ENCODE assay signal across 8 cellular contexts in the genomic region with DNA sequence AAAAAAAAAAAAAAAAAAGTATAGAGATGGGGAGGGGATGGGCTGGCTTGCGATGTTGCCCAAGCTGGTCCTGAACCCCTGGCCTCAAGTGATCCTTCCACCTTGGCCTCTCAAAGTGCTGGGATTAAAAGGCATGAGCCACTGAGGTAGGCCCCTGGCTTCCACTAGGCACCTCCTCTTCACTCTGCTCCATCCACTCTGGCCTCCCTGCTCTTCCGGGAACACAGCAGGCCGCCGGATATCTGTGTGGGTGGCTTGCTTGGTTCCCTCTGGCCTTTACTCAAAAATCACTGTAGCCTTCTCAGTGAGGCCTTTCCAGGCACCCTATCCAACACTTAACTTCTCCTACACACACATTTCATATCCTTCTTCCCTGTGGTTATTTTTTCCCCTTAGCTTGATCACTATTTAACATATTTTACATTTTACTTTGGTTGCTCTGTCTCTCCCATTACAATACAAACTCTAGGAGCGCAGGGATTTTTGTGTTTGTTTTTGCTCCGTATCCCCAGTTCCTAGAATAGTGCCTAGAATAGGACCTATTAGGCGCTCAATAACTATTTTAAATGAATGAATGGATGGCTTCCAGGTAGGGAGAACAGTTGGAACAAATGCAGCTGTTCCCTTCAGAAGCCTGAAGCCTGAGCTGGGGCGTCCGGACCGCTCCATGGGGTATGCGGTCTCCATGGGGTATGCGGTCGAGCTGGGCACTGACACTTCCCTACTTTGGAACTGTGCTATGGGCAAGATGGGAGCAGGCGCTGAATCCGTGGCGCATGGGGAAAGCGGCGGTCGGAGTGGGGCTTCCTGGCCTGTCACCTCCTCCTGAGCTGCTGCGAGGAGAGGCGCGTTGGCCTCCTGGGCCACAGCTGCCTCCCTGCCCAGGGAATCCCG. TPM values are rescaled to one million over a fixed set of nuclear protein-coding genes. Genes with fewer than 3 reads are reported as not detected.
DNase-seq lines count a peak whose midpoint lies in the region; ATAC-seq and TF ChIP-seq lines count a peak whose summit lies in the region.

No MANE protein-coding gene starts in this region.

- H3K4me3 Mint-ChIP-seq in CD8-positive, alpha-beta memory T cell, result peak overlapping the region; percentile 88 to 94 (median 92)
- H3K4me3 Mint-ChIP-seq in stimulated activated naive CD8-positive, alpha-beta T cell treated with anti-CD3 and anti-CD28 coated beads, Interleukin-15, amount 100 ng/mL, for 72 hours, result peak overlapping the region; percentile 87 to 97

- no peak for DNase-seq in CD8-positive, alpha-beta memory T cell
- DNase-seq in adrenal gland (peak in 1 of 7 donors; percentile 25), kidney glomerular epithelial cell (lab: John Stamatoyannopoulos, UW) (no peak), NCI-H2029 (lab: John Stamatoyannopoulos, UW) (no peak)
- DNase-seq in stimulated activated naive CD8-positive, alpha-beta T cell treated with anti-CD3 and anti-CD28 coated beads, Interleukin-15, amount 100 ng/mL, for 72 hours, result no peak

- no peak for TF ChIP-seq POLR2A in adrenal gland (IDR thresholded peaks at IDR 0.05)

- CTCF ChIA-PET in CD8-positive, alpha-beta memory T cell (lab: Charles Lee), result interaction anchor here (1.6 to 4.2 kb wide), 5 partner anchors 11 to 44 kb away, joined by 8 to 19 read pairs (median 17); no protein-coding TSS in a partner anchor

- H3K4me3 ChIP-seq in CD8-positive, alpha-beta memory T cell (ENCODE audit: low read length), result peak overlapping the region; percentile 56
- H3K4me3 ChIP-seq in adrenal gland, result peak overlapping the region in 2 of 4 donors; percentile 40 to 66
- H3K4me3 ChIP-seq in iPS-20b (ENCODE audit: low read length), result peak overlapping the region; percentile 85

- H3K4me1 Mint-ChIP-seq in CD8-positive, alpha-beta memory T cell, result peaks cover 12 to 20% (median 13%) of the 10 kb centered on the region in 3 donors
- H3K4me1 Mint-ChIP-seq in stimulated activated naive CD8-positive, alpha-beta T cell treated with anti-CD3 and anti-CD28 coated beads, Interleukin-15, amount 100 ng/mL, for 72 hours, result peaks cover 32% of the 10 kb centered on the region

- TF ChIP-seq CTCF in adrenal gland (IDR thresholded peaks at IDR 0.05), result peak in 3 of 6 experiments; percentile 10 to 44 (median 33)

- peak; percentile 5 for ATAC-seq in HG03064 (IDR thresholded peaks at IDR 0.05; ENCODE audit: low read depth, unreplicated experiment)
- no peak for ATAC-seq in stimulated activated naive CD8-positive, alpha-beta T cell treated with anti-CD3 and anti-CD28 coated beads, Interleukin-15, amount 100 ng/mL, for 72 hours
- no peak for ATAC-seq in GM21619 (IDR thresholded peaks at IDR 0.05; ENCODE audit: unreplicated experiment)

- 19 to 28% (median 24%) methylated on average over 13 to 23 of the region's 23 CpGs for WGBS in adrenal gland, 4 donors

- no peaks in the 10 kb centered on the region for H3K27me3 ChIP-seq in CD8-positive, alpha-beta memory T cell (ENCODE audit: insufficient read depth, low read length, poor library complexity, severe bottlenecking)
- H3K27me3 ChIP-seq in adrenal gland (no peaks in the 10 kb centered on the region), iPS-20b (ENCODE audit: insufficient read depth, low read length) (peaks cover 23% of the 10 kb centered on the region)

- H3K36me3 Mint-ChIP-seq in CD8-positive, alpha-beta memory T cell, result peaks cover 0 to 2% (median 0%) of the 10 kb centered on the region in 3 donors

- H3K9me3 ChIP-seq in CD8-positive, alpha-beta memory T cell (ENCODE audit: low read length), result no peaks in the 10 kb centered on the region
- no peaks in the 10 kb centered on the region for H3K9me3 ChIP-seq in adrenal gland (replicated peaks in 1 of 3)
- H3K9me3 ChIP-seq in iPS-20b (ENCODE audit: insufficient read depth, low read depth, low read length), result no peaks in the 10 kb centered on the region

- no peaks in the 10 kb centered on the region for H3K9me3 Mint-ChIP-seq in CD8-positive, alpha-beta memory T cell
- no peaks in the 10 kb centered on the region for H3K9me3 Mint-ChIP-seq in stimulated activated naive CD8-positive, alpha-beta T cell treated with anti-CD3 and anti-CD28 coated beads, Interleukin-15, amount 100 ng/mL, for 72 hours

- H3K4me1 ChIP-seq in CD8-positive, alpha-beta memory T cell (ENCODE audit: insufficient read depth, low read length), result peaks cover 10% of the 10 kb centered on the region
- H3K4me1 ChIP-seq in adrenal gland (replicated peaks in 1 of 2) (peaks cover 5 to 23% of the 10 kb centered on the region in 2 donors), iPS-20b (ENCODE audit: insufficient read depth, low read length) (peaks cover 31% of the 10 kb centered on the region)

- POLR2A ChIA-PET in CD8-positive, alpha-beta memory T cell (lab: Charles Lee), result interaction anchor here (0.5 to 3.5 kb wide), 9 partner anchors 11 to 647 kb away, joined by 3 to 18 read pairs (median 4); a partner anchor contains a TSS

- intact Hi-C loops in adrenal gland (cut with DNase I), result no loop called here

- peak overlapping the region; percentile 6 for H3K27ac ChIP-seq in CD8-positive, alpha-beta memory T cell (ENCODE audit: low read depth, low read length)
- H3K27ac ChIP-seq in adrenal gland, result peak overlapping the region; percentile 74 to 95 (median 81)
- H3K27ac ChIP-seq in iPS-20b (ENCODE audit: low read length), result no peak overlapping the region

- peak overlapping the region; percentile 56; the same call in 1 of the 2 replicates for H3K9ac ChIP-seq in iPS-20b (ENCODE audit: low read depth, low read length)

- no peaks in the 10 kb centered on the region for H3K36me3 ChIP-seq in CD8-positive, alpha-beta memory T cell (ENCODE audit: insufficient read depth, low read length)
- no peaks in the 10 kb centered on the region for H3K36me3 ChIP-seq in adrenal gland (replicated peaks in 1 of 2)
- H3K36me3 ChIP-seq in iPS-20b (ENCODE audit: insufficient read depth, low read depth, low read length), result no peaks in the 10 kb centered on the region

- peak overlapping the region; percentile 79 to 94 (median 90) for H3K27ac Mint-ChIP-seq in CD8-positive, alpha-beta memory T cell
- peak overlapping the region; percentile 87 to 92 for H3K27ac Mint-ChIP-seq in stimulated activated naive CD8-positive, alpha-beta T cell treated with anti-CD3 and anti-CD28 coated beads, Interleukin-15, amount 100 ng/mL, for 72 hours

- peaks cover 0 to 6% of the 10 kb centered on the region in 2 donors for H3K27me3 Mint-ChIP-seq in CD8-positive, alpha-beta memory T cell
- H3K27me3 Mint-ChIP-seq in stimulated activated naive CD8-positive, alpha-beta T cell treated with anti-CD3 and anti-CD28 coated beads, Interleukin-15, amount 100 ng/mL, for 72 hours, result no peaks in the 10 kb centered on the region

RNA-seq across cellular contexts. Expression of a gene that starts 46.7 kb away (rescaled TPM):
- 100 to 1,000 TPM; 356 to 372 TPM for total RNA-seq in CD8-positive, alpha-beta memory T cell
- 803 TPM for polyA plus RNA-seq in CD8-positive, alpha-beta memory T cell
- total RNA-seq in adrenal gland, result 100 to 1,000 TPM; 216 to 543 (median 404) TPM
- polyA plus RNA-seq in adrenal gland, result 100 to 1,000 TPM; 407 to 772 (median 547) TPM
